In genomic region chr10:3829193-3830050, GRCh38 we compare ENCODE assay signal across 8 cellular contexts. TPM values are rescaled to one million over a fixed set of nuclear protein-coding genes. Genes with fewer than 3 reads are reported as not detected.
DNase-seq lines count a peak whose midpoint lies in the region; ATAC-seq, FAIRE-seq and TF ChIP-seq lines count a peak whose summit lies in the region.

No MANE protein-coding gene starts in this region.

- no peak for TF ChIP-seq POLR2A in right lobe of liver (IDR thresholded peaks at IDR 0.05)
- TF ChIP-seq POLR2A in thyroid gland (IDR thresholded peaks at IDR 0.05): no peak

- H3K4me2 ChIP-seq in astrocyte (ENCODE audit: low read length): peak overlapping the region; percentile 69

- H3K27ac ChIP-seq in astrocyte (ENCODE audit: low read depth, low read length) (peak overlapping the region; percentile 63), right lobe of liver (peak overlapping the region; percentile 35 to 61 (median 47)), thyroid gland (peak overlapping the region; percentile 62 to 93 (median 68))

- DNase-seq in activated CD8-positive, alpha-beta memory T cell treated with anti-CD3 and anti-CD28 coated beads, Interleukin-2, amount 10 ng/mL, durations not matched to agents 7 days and 5 days: no peak
- no peak for DNase-seq in activated CD8-positive, alpha-beta memory T cell treated with anti-CD3 and anti-CD28 coated beads, Interleukin-2, amount 50 U/mL, for 4 hours
- DNase-seq in astrocyte (ENCODE audit: low read depth) (no peak), right lobe of liver (no peak), thyroid gland (no peak), GM10248 (ENCODE audit: extremely low spot score) (no peak), NOMO-1 (lab: John Stamatoyannopoulos, UW; ENCODE audit: unreplicated experiment in 2 of 2) (no peak)

- H3K4me3 ChIP-seq in astrocyte (ENCODE audit: insufficient read depth, low read depth, low read length) (peak overlapping the region; percentile 36), right lobe of liver (peak overlapping the region; percentile 7 to 34 (median 8)), thyroid gland (replicated peaks in 1 of 3) (peak overlapping the region in 2 of 3 donors; percentile 13 to 29)

- H4K20me1 ChIP-seq in astrocyte (ENCODE audit: insufficient read depth, low read length): no peaks in the 10 kb centered on the region

- no peaks in the 10 kb centered on the region for H3K9me3 Mint-ChIP-seq in activated CD8-positive, alpha-beta memory T cell treated with anti-CD3 and anti-CD28 coated beads, Interleukin-2, amount 10 ng/mL, durations not matched to agents 7 days and 5 days (ENCODE audit: low read depth)
- no peaks in the 10 kb centered on the region for H3K9me3 Mint-ChIP-seq in astrocyte (ENCODE audit: unreplicated experiment)

- H3K27ac Mint-ChIP-seq in activated CD8-positive, alpha-beta memory T cell treated with anti-CD3 and anti-CD28 coated beads, Interleukin-2, amount 10 ng/mL, durations not matched to agents 7 days and 5 days: peak overlapping the region; percentile 91
- peak overlapping the region; percentile 97 for H3K27ac Mint-ChIP-seq in astrocyte (ENCODE audit: unreplicated experiment)

- peak overlapping the region; percentile 90 for H2AFZ ChIP-seq in astrocyte (ENCODE audit: low read depth, low read length)

- H3K36me3 ChIP-seq in astrocyte (ENCODE audit: insufficient read depth, low read length) (no peaks in the 10 kb centered on the region), right lobe of liver (no peaks in the 10 kb centered on the region), thyroid gland (no peaks in the 10 kb centered on the region)

- intact Hi-C loops in right lobe of liver (cut with DNase I) (no loop called here), thyroid gland (cut with DNase I) (no loop called here)

- no peaks in the 10 kb centered on the region for H3K9me3 ChIP-seq in astrocyte (ENCODE audit: insufficient read depth, low read depth, low read length)
- no peaks in the 10 kb centered on the region for H3K9me3 ChIP-seq in right lobe of liver
- no peaks in the 10 kb centered on the region for H3K9me3 ChIP-seq in thyroid gland

- no peaks in the 10 kb centered on the region for H3K79me2 ChIP-seq in astrocyte (ENCODE audit: insufficient read depth, low read length)

- H3K4me1 ChIP-seq in astrocyte (ENCODE audit: insufficient read depth, low read length): peaks cover 32% of the 10 kb centered on the region
- H3K4me1 ChIP-seq in right lobe of liver: peaks cover 0 to 3% (median 0%) of the 10 kb centered on the region in 4 donors
- H3K4me1 ChIP-seq in thyroid gland: peaks cover 12 to 26% of the 10 kb centered on the region in 2 donors

- FAIRE-seq in astrocyte (lab: Jason Lieb, UNC): no peak

- CTCF ChIA-PET in activated CD8-positive, alpha-beta memory T cell treated with anti-CD3 and anti-CD28 coated beads, Interleukin-2, amount 10 ng/mL, durations not matched to agents 7 days and 5 days (lab: Charles Lee): interaction anchor here (0.7 to 2.7 kb wide), 7 partner anchors 10 to 104 kb away, joined by 3 to 7 read pairs (median 3); no protein-coding TSS in a partner anchor
- CTCF ChIA-PET in GM10248 (lab: Yijun Ruan, JAX): interaction anchor here (0.6 to 3.5 kb wide), 9 partner anchors 13 to 254 kb away, joined by 3 to 10 read pairs (median 3); no protein-coding TSS in a partner anchor

- H3K4me1 Mint-ChIP-seq in activated CD8-positive, alpha-beta memory T cell treated with anti-CD3 and anti-CD28 coated beads, Interleukin-2, amount 10 ng/mL, durations not matched to agents 7 days and 5 days: peaks cover 43% of the 10 kb centered on the region
- peaks cover 58% of the 10 kb centered on the region for H3K4me1 Mint-ChIP-seq in astrocyte (ENCODE audit: low read depth, unreplicated experiment)

- POLR2A ChIA-PET in GM10248 (lab: Yijun Ruan, JAX): interaction anchor here (0.9 to 2.0 kb wide), 2 partner anchors 19 to 44 kb away, joined by 3 to 6 read pairs; partner anchors contain the start of gene KLF6

- peak overlapping the region; percentile 54 for H3K9ac ChIP-seq in astrocyte (ENCODE audit: low read length)

- peak overlapping the region; percentile 63 for H3K4me3 Mint-ChIP-seq in activated CD8-positive, alpha-beta memory T cell treated with anti-CD3 and anti-CD28 coated beads, Interleukin-2, amount 10 ng/mL, durations not matched to agents 7 days and 5 days
- no peak overlapping the region for H3K4me3 Mint-ChIP-seq in astrocyte (ENCODE audit: unreplicated experiment)

- TF ChIP-seq CTCF in astrocyte (IDR thresholded peaks at IDR 0.05; ENCODE audit: insufficient read depth, low read depth, low read length) (no peak), right lobe of liver (IDR thresholded peaks at IDR 0.05) (no peak), thyroid gland (IDR thresholded peaks at IDR 0.05) (no peak), GM10248 (IDR thresholded peaks at IDR 0.05; ENCODE audit: control extremely low read depth, extremely low read depth, low read depth, missing control alignments) (no peak)

- no peak for ATAC-seq in activated CD8-positive, alpha-beta memory T cell treated with anti-CD3 and anti-CD28 coated beads, Interleukin-2, amount 10 ng/mL, durations not matched to agents 7 days and 5 days
- ATAC-seq in right lobe of liver (peak in 3 of 4 donors; percentile 17 to 23 (median 23)), HG03521 (IDR thresholded peaks at IDR 0.05; ENCODE audit: unreplicated experiment) (no peak)

- H3K27me3 Mint-ChIP-seq in activated CD8-positive, alpha-beta memory T cell treated with anti-CD3 and anti-CD28 coated beads, Interleukin-2, amount 10 ng/mL, durations not matched to agents 7 days and 5 days: no peaks in the 10 kb centered on the region
- H3K27me3 Mint-ChIP-seq in astrocyte (ENCODE audit: low read depth, unreplicated experiment): no peaks in the 10 kb centered on the region

- WGBS in right lobe of liver (ENCODE audit: insufficient coverage, low coverage, low lambda C conversion rate, missing lambda C conversion rate): 31% methylated on average over 2 of the region's 7 CpGs
- 61 to 70% methylated on average over 7 of the region's 7 CpGs for WGBS in thyroid gland, 2 donors

- peaks cover 6% of the 10 kb centered on the region for H3K36me3 Mint-ChIP-seq in activated CD8-positive, alpha-beta memory T cell treated with anti-CD3 and anti-CD28 coated beads, Interleukin-2, amount 10 ng/mL, durations not matched to agents 7 days and 5 days
- no peaks in the 10 kb centered on the region for H3K36me3 Mint-ChIP-seq in astrocyte (ENCODE audit: low read depth, unreplicated experiment)

- H3K27me3 ChIP-seq in astrocyte (ENCODE audit: insufficient read depth, low read length) (no peaks in the 10 kb centered on the region), right lobe of liver (no peaks in the 10 kb centered on the region), thyroid gland (no peaks in the 10 kb centered on the region)

RNA-seq across cellular contexts. Expression of gene KLF6, which starts 44.4 kb away (rescaled TPM):
- total RNA-seq in activated CD8-positive, alpha-beta memory T cell treated with anti-CD3 and anti-CD28 coated beads, Interleukin-2, amount 10 ng/mL, durations not matched to agents 7 days and 5 days: 100 to 1,000 TPM; 149 to 208 TPM
- total RNA-seq in astrocyte: 250 and 319 TPM in 2 replicates
- 10 to 100 TPM; 25.2 to 86.4 (median 75.2) TPM for total RNA-seq in right lobe of liver
- 100 to 1,000 TPM in 2 of 4 donors, 10 to 100 TPM in 2; 50.4 to 166 (median 103) TPM for total RNA-seq in thyroid gland

Comparison
In these comparisons a context has a peak if more than half of its experiments do, and no peak if none do; other contexts are left out.
1. ATAC-seq: peak in right lobe of liver (3 of 4); none in activated CD8-positive, alpha-beta memory T cell treated with anti-CD3 and anti-CD28 coated beads, Interleukin-2, amount 10 ng/mL, durations not matched to agents 7 days and 5 days (single experiment) and HG03521 (single experiment).
2. Peak in every context shown above with its lines, with median percentiles within 50 percentile points of each other: H3K27ac ChIP-seq and H3K4me3 ChIP-seq.